ENCODE assay signal across 2 cellular contexts in the genomic region with DNA sequence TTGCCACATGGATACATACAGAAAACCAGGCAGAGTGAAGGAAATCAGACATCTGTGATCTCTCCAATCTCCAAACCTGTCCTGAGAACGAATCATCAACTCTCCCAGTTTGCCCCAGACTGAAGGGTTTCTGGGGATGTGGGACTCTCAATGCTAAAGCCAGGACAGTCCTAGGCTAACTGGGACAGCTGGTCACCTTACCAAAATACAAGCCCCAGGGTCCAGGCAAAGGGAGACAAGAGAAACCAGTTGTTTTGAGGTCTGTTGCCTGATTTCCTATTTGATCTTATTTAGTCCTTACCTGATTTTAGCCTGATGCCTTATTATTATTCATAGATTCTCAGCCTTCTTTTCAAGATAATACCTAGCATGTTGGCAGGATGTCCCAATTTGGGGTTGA.
A peak's percentile ranks its signal among the peaks of the same experiment; 100 is the strongest.
TF ChIP-seq lines count a peak whose summit lies in the region.

No MANE protein-coding gene starts in this region.

TF ChIP-seq in HCT116, 20 proteins besides CTCF, POLR2A, EP300 and RAD21:
- TF ChIP-seq, protein P1, sequence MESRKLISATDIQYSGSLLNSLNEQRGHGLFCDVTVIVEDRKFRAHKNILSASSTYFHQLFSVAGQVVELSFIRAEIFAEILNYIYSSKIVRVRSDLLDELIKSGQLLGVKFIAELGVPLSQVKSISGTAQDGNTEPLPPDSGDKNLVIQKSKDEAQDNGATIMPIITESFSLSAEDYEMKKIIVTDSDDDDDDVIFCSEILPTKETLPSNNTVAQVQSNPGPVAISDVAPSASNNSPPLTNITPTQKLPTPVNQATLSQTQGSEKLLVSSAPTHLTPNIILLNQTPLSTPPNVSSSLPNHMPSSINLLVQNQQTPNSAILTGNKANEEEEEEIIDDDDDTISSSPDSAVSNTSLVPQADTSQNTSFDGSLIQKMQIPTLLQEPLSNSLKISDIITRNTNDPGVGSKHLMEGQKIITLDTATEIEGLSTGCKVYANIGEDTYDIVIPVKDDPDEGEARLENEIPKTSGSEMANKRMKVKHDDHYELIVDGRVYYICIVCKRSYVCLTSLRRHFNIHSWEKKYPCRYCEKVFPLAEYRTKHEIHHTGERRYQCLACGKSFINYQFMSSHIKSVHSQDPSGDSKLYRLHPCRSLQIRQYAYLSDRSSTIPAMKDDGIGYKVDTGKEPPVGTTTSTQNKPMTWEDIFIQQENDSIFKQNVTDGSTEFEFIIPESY (IDR thresholded peaks at IDR 0.05; ENCODE audit: extremely low read depth, insufficient replicate concordance, low read length), result no peak
- TF ChIP-seq FOSL1 (IDR thresholded peaks at IDR 0.05; ENCODE audit: low read depth) (no peak), EZH2 (IDR thresholded peaks at IDR 0.05) (no peak), SIN3A (IDR thresholded peaks at IDR 0.05; ENCODE audit: low read depth) (no peak), TCF7L2 (IDR thresholded peaks at IDR 0.05; ENCODE audit: borderline replicate concordance, extremely low read depth, insufficient read depth, insufficient read length) (no peak), CBX3 (IDR thresholded peaks at IDR 0.05; ENCODE audit: low read depth) (no peak), EGR1 (IDR thresholded peaks at IDR 0.05; ENCODE audit: low read depth) (no peak), SP1 (IDR thresholded peaks at IDR 0.05; ENCODE audit: low read depth) (no peak), YY1 (IDR thresholded peaks at IDR 0.05; ENCODE audit: extremely low read depth, insufficient replicate concordance, low read depth, low read length) (no peak), JUND (IDR thresholded peaks at IDR 0.05) (no peak)
- TF ChIP-seq, protein P2, sequence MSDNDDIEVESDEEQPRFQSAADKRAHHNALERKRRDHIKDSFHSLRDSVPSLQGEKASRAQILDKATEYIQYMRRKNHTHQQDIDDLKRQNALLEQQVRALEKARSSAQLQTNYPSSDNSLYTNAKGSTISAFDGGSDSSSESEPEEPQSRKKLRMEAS (IDR thresholded peaks at IDR 0.05), result no peak
- TF ChIP-seq, protein P3, sequence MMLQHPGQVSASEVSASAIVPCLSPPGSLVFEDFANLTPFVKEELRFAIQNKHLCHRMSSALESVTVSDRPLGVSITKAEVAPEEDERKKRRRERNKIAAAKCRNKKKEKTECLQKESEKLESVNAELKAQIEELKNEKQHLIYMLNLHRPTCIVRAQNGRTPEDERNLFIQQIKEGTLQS (IDR thresholded peaks at IDR 0.05), result no peak
TF ChIP-seq in HCT116: peak in this region for 0.

TF ChIP-seq in K562, 482 proteins besides CTCF, POLR2A, EP300 and RAD21:
- TF ChIP-seq TBP (optimal IDR thresholded peaks at IDR 0.05; ENCODE audit: low read depth, low read length) (no peak), MYNN (IDR thresholded peaks at IDR 0.05) (peak; percentile 86), MYNN (CRISPR knock-in tag; IDR thresholded peaks at IDR 0.05) (0 out of 2 replicates have a peak, but pooled peaks have one; percentile 21)
